ENCODE assay signal across 5 cellular contexts in genomic region chrX:49322266-49322665, GRCh38. TPM values are rescaled to one million over a fixed set of nuclear protein-coding genes. Genes with fewer than 3 reads are reported as not detected.
"Had no signal": no experiment of that assay in that cellular context is flagged by ENCODE, and none has a peak within 500 bp of the region (broad histone marks: within the 10 kb centered on the region; RNA-seq: fewer than 3 reads in every experiment).

No MANE protein-coding gene starts in this region.

RNA-seq across cellular contexts. Expression of gene GAGE12J, which starts 0.4 kb away (rescaled TPM):
- total RNA-seq: HepG2, HT-29, IMR-90 had no signal
- polyA plus RNA-seq: HepG2, IgD-negative memory B cell, IMR-90 had no signal

RNA-seq across cellular contexts. Expression of gene GAGE13, which starts 9.1 kb away (rescaled TPM):
- total RNA-seq: HepG2, HT-29, HT1080, IMR-90 had no signal
- polyA plus RNA-seq: HepG2, IgD-negative memory B cell, IMR-90 had no signal

RNA-seq across cellular contexts. Expression of gene GAGE10, which starts 18.8 kb away (rescaled TPM):
- total RNA-seq: HepG2, HT-29, HT1080, IMR-90 had no signal
- polyA plus RNA-seq: HepG2, IgD-negative memory B cell, IMR-90 had no signal

RNA-seq across cellular contexts. Expression of gene FOXP3, which starts 57.8 kb away (rescaled TPM):
- total RNA-seq: HepG2, HT-29, HT1080, IMR-90 had no signal
